Comparison of ENCODE assay signal across 1 cellular context in the genomic region with DNA sequence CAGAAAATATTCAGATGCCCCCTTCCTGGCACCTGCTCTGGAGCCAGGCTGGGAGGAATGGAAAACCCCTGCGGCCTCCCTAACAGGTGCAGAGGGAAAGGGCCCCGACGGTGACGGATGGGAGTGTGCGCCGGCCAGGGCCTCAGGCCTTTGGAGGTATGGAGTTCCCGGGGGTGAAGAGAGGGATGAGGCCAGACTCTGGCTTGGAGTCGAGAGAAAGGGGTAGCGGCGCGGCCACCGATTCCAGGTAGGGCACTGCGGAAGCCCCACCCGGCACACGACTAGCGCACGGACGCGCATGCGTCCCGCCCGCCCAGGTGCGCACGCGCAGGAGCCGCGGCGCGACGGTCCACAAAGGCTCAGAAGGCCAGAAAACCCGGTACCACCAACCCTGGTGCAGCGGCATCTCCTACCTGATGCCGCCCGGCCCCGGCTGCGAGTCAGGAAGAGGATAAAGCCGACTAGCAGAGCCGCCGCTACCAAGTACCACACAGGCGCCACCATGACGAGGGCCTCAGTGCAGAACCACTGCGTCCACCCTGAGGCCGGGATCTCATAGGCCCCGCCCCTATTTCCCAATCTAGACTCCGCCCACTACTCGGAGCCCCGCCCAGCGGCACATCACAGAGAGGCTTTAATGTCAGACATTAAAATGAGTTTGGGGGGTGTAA.
A peak's percentile ranks its signal among the peaks of the same experiment; 100 is the strongest.
TF ChIP-seq lines count a peak whose summit lies in the region.

Gene DDRGK1 (minus strand): TSS at position 559 of the 671 bp plus-strand sequence. CDS start 55 bp downstream, at position 504.

TF ChIP-seq in GM12878, 131 proteins besides CTCF, POLR2A, EP300 and RAD21 (continued from another document and continues in another):
- TF ChIP-seq ZBTB40 (IDR thresholded peaks at IDR 0.05; ENCODE audit: borderline replicate concordance) (no peak), SIN3A (IDR thresholded peaks at IDR 0.05; ENCODE audit: low read depth, low read length) (peak; percentile 13; the same call in 1 of the 2 replicates), PML (IDR thresholded peaks at IDR 0.05; ENCODE audit: low read length) (peak; percentile 35; the same call in 1 of the 2 replicates), HDGF (IDR thresholded peaks at IDR 0.05) (0 out of 2 replicates have a peak, but pooled peaks have one; percentile 14), NR2F1 (conservative IDR thresholded peaks at IDR 0.05) (no peak; the same call in 1 of the 2 replicates), ZNF687 (IDR thresholded peaks at IDR 0.05) (peak; percentile 89), GABPA (IDR thresholded peaks at IDR 0.05; ENCODE audit: low read depth) (no peak), SMAD1 (IDR thresholded peaks at IDR 0.05; ENCODE audit: low read depth, partially characterized antibody) (no peak), MYB (IDR thresholded peaks at IDR 0.05; ENCODE audit: borderline replicate concordance, low read depth, low read length) (no peak), NFXL1 (IDR thresholded peaks at IDR 0.05; ENCODE audit: borderline replicate concordance) (no peak), BMI1 (IDR thresholded peaks at IDR 0.05; ENCODE audit: borderline replicate concordance) (no peak), BCL11A (IDR thresholded peaks at IDR 0.05; ENCODE audit: low read depth, low read length) (no peak), SMAD5 (IDR thresholded peaks at IDR 0.05; ENCODE audit: low read depth) (0 out of 2 replicates have a peak, but pooled peaks have one; percentile 22), CEBPB (IDR thresholded peaks at IDR 0.05; ENCODE audit: borderline replicate concordance in 1 of 2, low read depth in 2 of 2, low read length in 2 of 2) (peak in 1 of 2 experiments; percentile 82; a peak in 1 of 4 replicates), ZNF274 (IDR thresholded peaks at IDR 0.05; ENCODE audit: insufficient read depth, insufficient read length) (no peak), HSF1 (IDR thresholded peaks at IDR 0.05; ENCODE audit: low read depth, low read length) (no peak), MEF2B (IDR thresholded peaks at IDR 0.05; ENCODE audit: partially characterized antibody, poor library complexity, severe bottlenecking) (no peak), BCL3 (IDR thresholded peaks at IDR 0.05; ENCODE audit: borderline replicate concordance, insufficient read depth, low read depth, low read length, poor library complexity, severe bottlenecking) (no peak), ATF3 (IDR thresholded peaks at IDR 0.05; ENCODE audit: borderline replicate concordance, extremely low read depth, low read depth, low read length) (peak; percentile 49; the same call in 1 of the 2 replicates), IKZF1 (conservative IDR thresholded peaks at IDR 0.05) (peak; percentile 100), SREBF1 (IDR thresholded peaks at IDR 0.05; ENCODE audit: low read length) (no peak), SP1 (IDR thresholded peaks at IDR 0.05; ENCODE audit: low read depth, low read length) (no peak), E2F8 (IDR thresholded peaks at IDR 0.05; ENCODE audit: low read depth, partially characterized antibody) (no peak), ETV6 (conservative IDR thresholded peaks at IDR 0.05 in 1 of 2, IDR thresholded peaks at IDR 0.05 in 1 of 2; ENCODE audit: borderline replicate concordance in 1 of 2, low read depth in 1 of 2) (no peak), RCOR1 (conservative IDR thresholded peaks at IDR 0.05; ENCODE audit: low read depth, low read length) (no peak), BHLHE40 (IDR thresholded peaks at IDR 0.05; ENCODE audit: borderline replicate concordance in 1 of 2, low read depth in 2 of 2, low read length in 1 of 2) (peak; percentile 82 to 96), ZNF217 (IDR thresholded peaks at IDR 0.05) (no peak), HDAC2 (IDR thresholded peaks at IDR 0.05) (no peak)
- TF ChIP-seq, protein P1, sequence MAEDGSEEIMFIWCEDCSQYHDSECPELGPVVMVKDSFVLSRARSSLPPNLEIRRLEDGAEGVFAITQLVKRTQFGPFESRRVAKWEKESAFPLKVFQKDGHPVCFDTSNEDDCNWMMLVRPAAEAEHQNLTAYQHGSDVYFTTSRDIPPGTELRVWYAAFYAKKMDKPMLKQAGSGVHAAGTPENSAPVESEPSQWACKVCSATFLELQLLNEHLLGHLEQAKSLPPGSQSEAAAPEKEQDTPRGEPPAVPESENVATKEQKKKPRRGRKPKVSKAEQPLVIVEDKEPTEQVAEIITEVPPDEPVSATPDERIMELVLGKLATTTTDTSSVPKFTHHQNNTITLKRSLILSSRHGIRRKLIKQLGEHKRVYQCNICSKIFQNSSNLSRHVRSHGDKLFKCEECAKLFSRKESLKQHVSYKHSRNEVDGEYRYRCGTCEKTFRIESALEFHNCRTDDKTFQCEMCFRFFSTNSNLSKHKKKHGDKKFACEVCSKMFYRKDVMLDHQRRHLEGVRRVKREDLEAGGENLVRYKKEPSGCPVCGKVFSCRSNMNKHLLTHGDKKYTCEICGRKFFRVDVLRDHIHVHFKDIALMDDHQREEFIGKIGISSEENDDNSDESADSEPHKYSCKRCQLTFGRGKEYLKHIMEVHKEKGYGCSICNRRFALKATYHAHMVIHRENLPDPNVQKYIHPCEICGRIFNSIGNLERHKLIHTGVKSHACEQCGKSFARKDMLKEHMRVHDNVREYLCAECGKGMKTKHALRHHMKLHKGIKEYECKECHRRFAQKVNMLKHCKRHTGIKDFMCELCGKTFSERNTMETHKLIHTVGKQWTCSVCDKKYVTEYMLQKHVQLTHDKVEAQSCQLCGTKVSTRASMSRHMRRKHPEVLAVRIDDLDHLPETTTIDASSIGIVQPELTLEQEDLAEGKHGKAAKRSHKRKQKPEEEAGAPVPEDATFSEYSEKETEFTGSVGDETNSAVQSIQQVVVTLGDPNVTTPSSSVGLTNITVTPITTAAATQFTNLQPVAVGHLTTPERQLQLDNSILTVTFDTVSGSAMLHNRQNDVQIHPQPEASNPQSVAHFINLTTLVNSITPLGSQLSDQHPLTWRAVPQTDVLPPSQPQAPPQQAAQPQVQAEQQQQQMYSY (CRISPR knock-in tag; IDR thresholded peaks at IDR 0.05) = 0 out of 2 replicates have a peak, but pooled peaks have one; percentile 8
